ENCODE assay signal across 23 cellular contexts in genomic region chrX:82711432-82711831, GRCh38.
"Had no signal": no experiment of that assay in that cellular context is flagged by ENCODE, and none has a peak within 500 bp of the region (broad histone marks: within the 10 kb centered on the region; RNA-seq: fewer than 3 reads in every experiment).

No MANE protein-coding gene starts in this region.

- H3K27me3 ChIP-seq: ascending aorta, brain microvascular endothelial cell, foreskin keratinocyte, hepatocyte, left lung, neutrophil, pancreas, thyroid gland had no signal

- H3K36me3 Mint-ChIP-seq: activated naive CD4-positive, alpha-beta T cell treated with anti-CD3 and anti-CD28 coated beads, Interleukin-2, amount 50 U/mL, for 72 hours; naive thymus-derived CD4-positive, alpha-beta T cell; T-cell had no signal

- H3K9me3 ChIP-seq: adrenal gland, ascending aorta, left lung, neutrophil, pancreas, thyroid gland had no signal

- H3K4me2 ChIP-seq: hepatocyte had no signal

- H3K4me1 Mint-ChIP-seq: activated T-helper 17 cell treated with anti-CD3 and anti-CD28 coated beads, Interleukin-2, amount 50 U/mL, for 72 hours; central memory CD8-positive, alpha-beta T cell; naive thymus-derived CD4-positive, alpha-beta T cell; T-cell had no signal

- H3K79me2 ChIP-seq: hepatocyte had no signal

- H3K9me3 Mint-ChIP-seq: activated naive CD4-positive, alpha-beta T cell treated with anti-CD3 and anti-CD28 coated beads, Interleukin-2, amount 50 U/mL, for 72 hours; activated T-helper 17 cell treated with anti-CD3 and anti-CD28 coated beads, Interleukin-2, amount 50 U/mL, for 72 hours; central memory CD8-positive, alpha-beta T cell; naive thymus-derived CD4-positive, alpha-beta T cell; stimulated activated naive CD8-positive, alpha-beta T cell treated with anti-CD3 and anti-CD28 coated beads, Interleukin-15, Interleukin-2, amounts not matched to agents 100 ng/mL and 50 ng/mL, for 24 hours; T-cell had no signal

- H3K27ac Mint-ChIP-seq: activated naive CD4-positive, alpha-beta T cell treated with anti-CD3 and anti-CD28 coated beads, Interleukin-2, amount 50 U/mL, for 72 hours; activated T-helper 17 cell treated with anti-CD3 and anti-CD28 coated beads, Interleukin-2, amount 50 U/mL, for 72 hours; naive thymus-derived CD4-positive, alpha-beta T cell; stimulated activated naive CD8-positive, alpha-beta T cell treated with anti-CD3 and anti-CD28 coated beads, Interleukin-15, Interleukin-2, amounts not matched to agents 100 ng/mL and 50 ng/mL, for 24 hours; T-cell had no signal

- H3K4me3 ChIP-seq: adrenal gland, ascending aorta, dorsolateral prefrontal cortex, hepatocyte, left lung, lung, pancreas, thyroid gland had no signal

- H3K4me3 Mint-ChIP-seq: activated T-helper 17 cell treated with anti-CD3 and anti-CD28 coated beads, Interleukin-2, amount 50 U/mL, for 72 hours; central memory CD8-positive, alpha-beta T cell; naive thymus-derived CD4-positive, alpha-beta T cell; stimulated activated naive CD8-positive, alpha-beta T cell treated with anti-CD3 and anti-CD28 coated beads, Interleukin-15, Interleukin-2, amounts not matched to agents 100 ng/mL and 50 ng/mL, for 24 hours; T-cell had no signal

- H3K36me3 ChIP-seq: adrenal gland, ascending aorta, brain microvascular endothelial cell, left lung, neutrophil, pancreas, thyroid gland, WERI-Rb-1 had no signal

- DNase-seq: activated CD4-positive, alpha-beta T cell treated with anti-CD3 and anti-CD28 coated beads for 1 hour; activated T-cell treated with anti-CD3 and anti-CD28 coated beads, Interleukin-2, amount 50 U/mL, for 1 hour; adrenal gland; brain microvascular endothelial cell; dorsolateral prefrontal cortex; foreskin keratinocyte; glutamatergic neuron; kidney glomerular epithelial cell; left lung; naive thymus-derived CD4-positive, alpha-beta T cell; pancreas; right cardiac atrium; T-cell; thyroid gland; WERI-Rb-1 had no signal

- H3K27ac ChIP-seq: adrenal gland, ascending aorta, brain microvascular endothelial cell, dorsolateral prefrontal cortex, foreskin keratinocyte, hepatocyte, left lung, neutrophil, pancreas, thyroid gland, WERI-Rb-1 had no signal

- H2AFZ ChIP-seq: hepatocyte had no signal

- H3K4me1 ChIP-seq: adrenal gland, ascending aorta, foreskin keratinocyte, left lung, pancreas, thyroid gland had no signal

- H3K27me3 Mint-ChIP-seq: activated T-helper 17 cell treated with anti-CD3 and anti-CD28 coated beads, Interleukin-2, amount 50 U/mL, for 72 hours; central memory CD8-positive, alpha-beta T cell; naive thymus-derived CD4-positive, alpha-beta T cell; stimulated activated naive CD8-positive, alpha-beta T cell treated with anti-CD3 and anti-CD28 coated beads, Interleukin-15, Interleukin-2, amounts not matched to agents 100 ng/mL and 50 ng/mL, for 24 hours had no signal

- ATAC-seq: activated naive CD4-positive, alpha-beta T cell treated with anti-CD3 and anti-CD28 coated beads, Interleukin-2, amount 50 U/mL, for 72 hours; activated T-helper 17 cell treated with anti-CD3 and anti-CD28 coated beads, Interleukin-2, amount 50 U/mL, for 72 hours; foreskin keratinocyte; left lung; naive thymus-derived CD4-positive, alpha-beta T cell; pancreas; right cardiac atrium; T-cell had no signal
